Comparison of ENCODE assay signal across 8 cellular contexts in the genomic region with DNA sequence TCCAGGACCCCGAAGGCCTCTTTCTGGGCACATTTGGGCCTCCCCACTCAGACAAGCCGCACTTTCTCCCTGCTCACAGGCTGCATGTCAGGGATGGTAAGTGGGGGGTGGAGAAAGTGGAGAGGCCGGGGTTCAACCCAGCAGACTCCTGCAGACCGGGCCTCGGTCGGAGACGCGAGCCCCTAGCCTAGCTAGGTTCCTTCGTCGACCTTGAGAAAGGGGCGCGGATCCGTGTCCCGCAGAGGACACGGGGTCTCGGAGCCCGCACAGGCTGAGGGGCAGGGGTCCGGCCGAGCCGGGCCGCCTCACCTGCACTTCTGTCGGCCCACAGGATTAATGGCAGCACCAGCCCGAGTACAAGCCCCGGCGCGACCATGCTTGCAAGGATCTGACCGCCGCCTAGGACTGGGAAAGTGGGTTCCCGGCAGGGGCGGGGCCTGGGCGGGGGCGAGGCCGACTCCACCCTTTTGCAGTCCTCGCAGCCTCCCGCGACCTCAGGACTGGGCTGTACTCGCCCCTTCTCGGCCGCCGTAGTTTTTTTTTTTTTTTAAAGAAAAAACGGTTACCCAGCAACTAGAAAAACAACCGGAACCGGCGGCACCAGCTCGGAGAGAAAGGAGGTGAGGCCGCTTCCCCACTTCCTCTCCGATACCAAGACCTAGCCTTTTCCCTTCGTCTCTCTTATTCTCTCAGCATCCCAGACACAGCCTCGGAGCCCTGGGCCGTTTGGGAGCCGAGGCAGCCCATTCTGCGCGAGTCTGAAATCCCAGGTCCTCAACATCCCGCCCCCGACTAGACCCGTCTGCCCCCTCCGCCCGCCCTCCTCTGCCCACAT. TPM values are rescaled to one million over a fixed set of nuclear protein-coding genes. Genes with fewer than 3 reads are reported as not detected.
DNase-seq lines count a peak whose midpoint lies in the region; ATAC-seq and TF ChIP-seq lines count a peak whose summit lies in the region.

Gene SIAE, minus strand, starts transcription at position 407 of the 835 bp plus-strand sequence. Its CDS starts 31 bp downstream, at position 376.
Gene SPA17, plus strand, starts transcription at position 572 of the 835 bp plus-strand sequence. CDS start 1,361 bp downstream, outside the sequence.

- no peak within 1 kb of the TSS for H2BK12ac ChIP-seq in trophoblast cell (ENCODE audit: low read length)

- no peaks in the 10 kb centered on the region for H3K27me3 Mint-ChIP-seq in T-cell

- intact Hi-C loops in heart left ventricle (cut with DNase I) (loop anchor here in 6 of 10 donors (1.0 to 5.0 kb wide), 6 partner anchors 45 to 124 kb away; partner anchors contain the start of gene ESAM (in 3 of the 6)), transverse colon (cut with DNase I; ENCODE audit: low total_unique reads) (loop anchor here (2.0 kb wide), 1 partner anchor 89 kb away; the partner anchor contains the start of gene ESAM)

- H3K18ac ChIP-seq in trophoblast cell (ENCODE audit: low read length), result peak within 1 kb of the TSS; percentile 82

- TF ChIP-seq CTCF in GM12865 (IDR thresholded peaks at IDR 0.05; ENCODE audit: insufficient read depth, low read depth, low read length, missing control alignments) (no peak), heart left ventricle (IDR thresholded peaks at IDR 0.05) (no peak), transverse colon (IDR thresholded peaks at IDR 0.05) (no peak)

- H3K4me3 ChIP-seq in GM12865 (ENCODE audit: low read depth, low read length) (peak within 1 kb of the TSS; percentile 77), heart left ventricle (peak within 1 kb of the TSS; percentile 64 to 85 (median 76)), trophoblast cell (ENCODE audit: low read depth, low read length) (peak within 1 kb of the TSS; percentile 86), transverse colon (peak within 1 kb of the TSS; percentile 72 to 95 (median 78))

- peak; percentile 97 for DNase-seq in GM12865 (ENCODE audit: low read depth)
- peak; percentile 90 for DNase-seq in NCI-H1105 treated with DMSO at 0.1 percent for 48 hours (lab: John Stamatoyannopoulos, UW)
- peak; percentile 58 to 82 (median 74) for DNase-seq in T-cell
- peak; percentile 95 for DNase-seq in amniotic epithelial cell (ENCODE audit: low read depth)
- DNase-seq in heart left ventricle, result peak; percentile 94 to 97 (median 96)
- peak; percentile 84 to 95 for DNase-seq in trophoblast cell
- peak; percentile 96 for DNase-seq in transverse colon

- peak within 1 kb of the TSS; percentile 91 for H3K27ac Mint-ChIP-seq in T-cell

- peak within 1 kb of the TSS; percentile 95 for H2AFZ ChIP-seq in trophoblast cell (ENCODE audit: insufficient read depth, low read length, poor library complexity)

- H3K36me3 ChIP-seq in heart left ventricle (peaks cover 0 to under 1% (median 0%) of the 10 kb centered on the region in 9 donors), trophoblast cell (ENCODE audit: control insufficient read depth in 1 of 2, insufficient read depth in 2 of 2, low read length in 2 of 2) (no peaks in the 10 kb centered on the region), transverse colon (no peaks in the 10 kb centered on the region)

- no peak within 1 kb of the TSS for H2AK5ac ChIP-seq in trophoblast cell (ENCODE audit: low read length)

- H3K4me2 ChIP-seq in trophoblast cell (ENCODE audit: low read length), result peak within 1 kb of the TSS; percentile 87

- peak within 1 kb of the TSS; percentile 93 for H4K8ac ChIP-seq in trophoblast cell (ENCODE audit: low read depth, low read length)

- no peaks in the 10 kb centered on the region for H3K27me3 ChIP-seq in heart left ventricle
- H3K27me3 ChIP-seq in trophoblast cell (ENCODE audit: insufficient read depth, low read length), result no peaks in the 10 kb centered on the region
- no peaks in the 10 kb centered on the region for H3K27me3 ChIP-seq in transverse colon

- H3K4me1 ChIP-seq in heart left ventricle, result peaks cover 0 to 45% (median 26%) of the 10 kb centered on the region in 12 donors
- H3K4me1 ChIP-seq in trophoblast cell (ENCODE audit: control insufficient read depth in 1 of 2, insufficient read depth in 2 of 2, low read length in 2 of 2), result peaks cover 0 to 6% of the 10 kb centered on the region in 2 experiments
- peaks cover 10 to 54% (median 17%) of the 10 kb centered on the region in 4 donors for H3K4me1 ChIP-seq in transverse colon

- H3K9ac ChIP-seq in trophoblast cell (ENCODE audit: low read length), result peak within 1 kb of the TSS; percentile 80

- H3K23ac ChIP-seq in trophoblast cell (ENCODE audit: low read length), result no peak within 1 kb of the TSS

- H2BK120ac ChIP-seq in trophoblast cell (ENCODE audit: insufficient read depth, low read length, poor library complexity), result peak within 1 kb of the TSS; percentile 93

- H3K9me3 ChIP-seq in heart left ventricle, result no peaks in the 10 kb centered on the region
- no peaks in the 10 kb centered on the region for H3K9me3 ChIP-seq in trophoblast cell (ENCODE audit: insufficient read depth, low read depth, low read length)
- H3K9me3 ChIP-seq in transverse colon, result no peaks in the 10 kb centered on the region

- POLR2A ChIA-PET in T-cell (lab: Charles Lee), result interaction anchor here (0.6 to 1.0 kb wide), 8 partner anchors 11 to 960 kb away, joined by 3 to 6 read pairs (median 4); partner anchors contain the start of genes MSANTD2 (in 1 of the 2) and TBRG1 (in 1 of the 2)

- peak within 1 kb of the TSS; percentile 21 for H3K4ac ChIP-seq in trophoblast cell (ENCODE audit: low read depth, low read length)

- peak; percentile 84 for ATAC-seq in HG02623 (IDR thresholded peaks at IDR 0.05; ENCODE audit: unreplicated experiment)
- ATAC-seq in T-cell (replicated peaks in 1 of 4), result peak; percentile 78 to 85 (median 82)
- ATAC-seq in heart left ventricle, result peak; percentile 99 to 100 (median 99)

- peak within 1 kb of the TSS; percentile 67 for H4K12ac ChIP-seq in trophoblast cell (ENCODE audit: low read depth, low read length)

- TF ChIP-seq POLR2A in heart left ventricle (IDR thresholded peaks at IDR 0.05) (peak in 1 of 2 donors; percentile 78), transverse colon (IDR thresholded peaks at IDR 0.05) (peak; percentile 90)

- H3K27ac ChIP-seq in heart left ventricle (peak within 1 kb of the TSS; percentile 60 to 93 (median 88)), trophoblast cell (ENCODE audit: low read depth, low read length) (no peak within 1 kb of the TSS), transverse colon (peak within 1 kb of the TSS; percentile 90 to 95 (median 92))

- 0 to 1% (median 1%) methylated on average over 39 to 58 of the region's 58 CpGs for WGBS in heart left ventricle, 4 donors
- WGBS in trophoblast cell (ENCODE audit: extremely low coverage, insufficient coverage, insufficient read length), result no CpG with 5 or more reads among the region's 58 CpGs
- WGBS in transverse colon (ENCODE audit: low coverage in 1 of 2), 2 donors, result 0 to 1% methylated on average over 2 to 57 of the region's 58 CpGs

- H3K4me1 Mint-ChIP-seq in T-cell, result peaks cover 29 to 34% (median 31%) of the 10 kb centered on the region in 3 donors

- no peak within 1 kb of the TSS for H2BK5ac ChIP-seq in trophoblast cell (ENCODE audit: low read depth, low read length, poor library complexity)

- no peaks in the 10 kb centered on the region for H3K9me3 Mint-ChIP-seq in T-cell

- H3K79me1 ChIP-seq in trophoblast cell (ENCODE audit: low read length), result peaks cover 2% of the 10 kb centered on the region

- in situ Hi-C loops in transverse colon (cut with MboI; ENCODE audit: low pct_ligation_motif_present in 1 of 4, low pct_unique_long_range_greater_than_20kb in 1 of 4, low sequenced_read_pairs in 3 of 4), result loop anchor here (5.0 to 25.0 kb wide), 4 partner anchors 89 to 164 kb away; partner anchors contain the start of genes ESAM (in 3 of the 4) and VSIG2 (in 1 of the 4)

- H4K91ac ChIP-seq in trophoblast cell (ENCODE audit: low read depth, low read length), result peak within 1 kb of the TSS; percentile 66

- peak within 1 kb of the TSS; percentile 80 to 88 (median 84) for H3K4me3 Mint-ChIP-seq in T-cell

- no peaks in the 10 kb centered on the region for H3K36me3 Mint-ChIP-seq in T-cell

- peaks cover 2% of the 10 kb centered on the region for H3K79me2 ChIP-seq in trophoblast cell (ENCODE audit: control insufficient read depth, insufficient read depth, low read length, poor library complexity)

- peak; percentile 42 for TF ChIP-seq EP300 in transverse colon (IDR thresholded peaks at IDR 0.05; ENCODE audit: low read depth)

- CTCF ChIA-PET in T-cell (lab: Charles Lee), result interaction anchor here (0.6 to 1.4 kb wide), 12 partner anchors 10 to 917 kb away, joined by 3 to 10 read pairs (median 4); partner anchors contain the start of gene TBRG1 (in 1 of the 2)

- H3K14ac ChIP-seq in trophoblast cell (ENCODE audit: low read length), result peak within 1 kb of the TSS; percentile 86

RNA-seq across cellular contexts. Expression of gene SIAE, which starts in this region (rescaled TPM):
- total RNA-seq in T-cell (1 to 10 TPM; 3.7 to 9.7 (median 6.2) TPM), heart left ventricle (10 to 100 TPM; 36.7 to 87.8 (median 60.1) TPM), transverse colon (100 to 1,000 TPM in 1 of 4 donors, 10 to 100 TPM in 3; 38.4 to 183 (median 81.2) TPM)
- 10 to 100 TPM; 24.2 to 43.1 TPM for polyA plus RNA-seq in heart left ventricle
- polyA plus RNA-seq in trophoblast cell (2013), result 5.4 and 5.5 TPM in 2 replicates

RNA-seq across cellular contexts. Expression of gene SPA17, which starts in this region (rescaled TPM):
- total RNA-seq in T-cell (under 1 TPM; 0.28 to 0.92 (median 0.59) TPM), heart left ventricle (1 to 10 TPM; 1.3 to 4.4 (median 2.8) TPM), transverse colon (1 to 10 TPM; 1.6 to 9.0 (median 6.1) TPM)
- polyA plus RNA-seq in heart left ventricle, result 1 to 10 TPM; 3.3 to 5.6 TPM
- 8.8 and 10.8 TPM in 2 replicates for polyA plus RNA-seq in trophoblast cell (2013)
